In genomic region chr15:59096429-59096828, GRCh38 we compare ENCODE assay signal across 24 cellular contexts.
"Had no signal": no experiment of that assay in that cellular context is flagged by ENCODE, and none has a peak within 500 bp of the region (broad histone marks: within the 10 kb centered on the region; RNA-seq: fewer than 3 reads in every experiment).

No MANE protein-coding gene starts in this region.

- H3K4me1 Mint-ChIP-seq: endodermal cell, mesothelial cell of epicardium, naive B cell had no signal

- DNase-seq: colonic mucosa; cortex of kidney; effector CD8-positive, alpha-beta T cell; effector memory CD8-positive, alpha-beta T cell; endodermal cell; erythroblast; esophagus squamous epithelium; foreskin fibroblast; foreskin melanocyte; gastrocnemius medialis; glutamatergic neuron; head of caudate nucleus; heart right ventricle; hippocampal formation; left cardiac atrium; left lung; left ventricle myocardium superior; lower lobe of right lung; mesenchymal stem cell; mucosa of descending colon; naive B cell had no signal

- H3K27ac Mint-ChIP-seq: dendritic cell treated with granulocyte-macrophage colony-stimulating factor and Interleukin-4, amounts not matched to agents 40 ng/mL and 50 ng/mL, for 4 days; effector memory CD8-positive, alpha-beta T cell; endodermal cell; mesothelial cell of epicardium had no signal

- H3K9me3 Mint-ChIP-seq: dendritic cell treated with granulocyte-macrophage colony-stimulating factor and Interleukin-4, amounts not matched to agents 40 ng/mL and 50 ng/mL, for 4 days; effector memory CD8-positive, alpha-beta T cell; endodermal cell; mesothelial cell of epicardium; naive B cell had no signal

- ATAC-seq: effector memory CD8-positive, alpha-beta T cell; esophagus mucosa; gastrocnemius medialis; heart right ventricle; left cardiac atrium; left lung; left ventricle myocardium superior; lower lobe of right lung; mucosa of descending colon had no signal

- H3K4me3 Mint-ChIP-seq: dendritic cell treated with granulocyte-macrophage colony-stimulating factor and Interleukin-4, amounts not matched to agents 40 ng/mL and 50 ng/mL, for 4 days; effector memory CD8-positive, alpha-beta T cell; endodermal cell; mesothelial cell of epicardium; naive B cell had no signal

- H3K27me3 Mint-ChIP-seq: dendritic cell treated with granulocyte-macrophage colony-stimulating factor and Interleukin-4, amounts not matched to agents 40 ng/mL and 50 ng/mL, for 4 days; effector memory CD8-positive, alpha-beta T cell; naive B cell had no signal
